ENCODE assay signal across 1 cellular context in the genomic region with DNA sequence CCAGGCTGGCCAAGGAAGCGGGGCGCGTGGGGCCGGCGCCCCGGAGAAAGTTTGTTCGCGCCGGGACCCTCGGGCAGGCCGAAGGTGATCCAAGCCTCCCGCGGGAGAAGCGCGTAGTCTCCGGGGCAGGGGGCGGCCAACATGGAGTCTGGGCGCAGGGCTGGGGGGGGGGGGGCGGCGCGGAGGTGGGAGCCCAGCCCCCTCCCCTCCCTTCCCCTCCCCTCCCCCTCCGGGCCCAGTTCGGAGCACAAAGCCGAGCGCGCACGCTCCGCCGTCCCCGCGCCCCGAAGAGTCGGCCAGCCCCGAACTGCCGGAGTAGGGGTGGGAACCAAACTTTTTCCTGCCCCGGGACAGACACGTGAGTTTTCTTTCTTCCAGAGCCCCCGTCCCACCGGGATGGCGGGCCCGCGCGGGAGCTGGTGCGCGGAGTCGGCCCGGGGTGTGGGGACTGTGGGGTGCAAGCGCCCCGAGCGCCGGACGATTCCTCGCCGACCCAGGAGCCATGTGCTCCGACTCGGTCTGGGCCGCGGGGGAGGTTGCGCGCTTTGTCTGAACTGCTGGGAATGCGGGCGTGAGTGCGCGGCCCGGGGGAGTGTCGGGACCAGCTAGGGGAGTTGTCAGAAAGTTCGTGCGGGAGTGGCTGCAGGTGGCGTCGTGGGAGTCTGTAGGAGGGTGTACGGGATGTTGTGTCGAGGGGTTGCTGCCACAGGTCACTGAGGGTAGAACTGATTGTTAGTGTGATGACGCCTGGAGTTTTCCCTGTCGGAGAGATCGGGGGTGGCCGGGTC.
TF ChIP-seq lines count a peak whose summit lies in the region.

No MANE protein-coding gene starts in this region.

TF ChIP-seq in HepG2, 621 proteins besides CTCF, POLR2A, EP300 and RAD21 (continued from another document and continues in another):
- TF ChIP-seq ZNF564 (CRISPR knock-in tag; IDR thresholded peaks at IDR 0.05), result no peak; the same call in 1 of the 2 replicates
- peak; percentile 90; the same call in 1 of the 2 replicates for TF ChIP-seq ZIK1 (CRISPR knock-in tag; IDR thresholded peaks at IDR 0.05; ENCODE audit: borderline replicate concordance, low read depth)
- no peak for TF ChIP-seq ZNF3 (CRISPR knock-in tag; IDR thresholded peaks at IDR 0.05)
- no peak; the same call in 1 of the 2 replicates for TF ChIP-seq ISX (CRISPR knock-in tag; conservative IDR thresholded peaks at IDR 0.05)
- peak; percentile 94; the same call in 1 of the 2 replicates for TF ChIP-seq ZNF776 (CRISPR knock-in tag; IDR thresholded peaks at IDR 0.05)
- peak; percentile 63; the same call in 1 of the 2 replicates for TF ChIP-seq MIER3 (CRISPR knock-in tag; IDR thresholded peaks at IDR 0.05; ENCODE audit: borderline replicate concordance)
- TF ChIP-seq ZNF569 (CRISPR knock-in tag; IDR thresholded peaks at IDR 0.05; ENCODE audit: borderline replicate concordance), result no peak
- TF ChIP-seq, protein P1, sequence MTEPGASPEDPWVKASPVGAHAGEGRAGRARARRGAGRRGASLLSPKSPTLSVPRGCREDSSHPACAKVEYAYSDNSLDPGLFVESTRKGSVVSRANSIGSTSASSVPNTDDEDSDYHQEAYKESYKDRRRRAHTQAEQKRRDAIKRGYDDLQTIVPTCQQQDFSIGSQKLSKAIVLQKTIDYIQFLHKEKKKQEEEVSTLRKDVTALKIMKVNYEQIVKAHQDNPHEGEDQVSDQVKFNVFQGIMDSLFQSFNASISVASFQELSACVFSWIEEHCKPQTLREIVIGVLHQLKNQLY (CRISPR knock-in tag; IDR thresholded peaks at IDR 0.05), result no peak; the same call in 1 of the 2 replicates
- peak in 1 of 2 experiments; percentile 70; a peak in 1 of 4 replicates for TF ChIP-seq KLF16 (CRISPR knock-in tag; IDR thresholded peaks at IDR 0.05)
- TF ChIP-seq SNRNP70 (IDR thresholded peaks at IDR 0.05; ENCODE audit: low read depth, low read length), result no peak
- TF ChIP-seq SKI (IDR thresholded peaks at IDR 0.05; ENCODE audit: partially characterized antibody), result peak; percentile 49
- TF ChIP-seq MTF1 (CRISPR knock-in tag; IDR thresholded peaks at IDR 0.05), result no peak; the same call in 1 of the 2 replicates
- peak; percentile 56; the same call in 1 of the 2 replicates for TF ChIP-seq ZBTB7A (CRISPR knock-in tag; IDR thresholded peaks at IDR 0.05)
- TF ChIP-seq, protein P2, sequence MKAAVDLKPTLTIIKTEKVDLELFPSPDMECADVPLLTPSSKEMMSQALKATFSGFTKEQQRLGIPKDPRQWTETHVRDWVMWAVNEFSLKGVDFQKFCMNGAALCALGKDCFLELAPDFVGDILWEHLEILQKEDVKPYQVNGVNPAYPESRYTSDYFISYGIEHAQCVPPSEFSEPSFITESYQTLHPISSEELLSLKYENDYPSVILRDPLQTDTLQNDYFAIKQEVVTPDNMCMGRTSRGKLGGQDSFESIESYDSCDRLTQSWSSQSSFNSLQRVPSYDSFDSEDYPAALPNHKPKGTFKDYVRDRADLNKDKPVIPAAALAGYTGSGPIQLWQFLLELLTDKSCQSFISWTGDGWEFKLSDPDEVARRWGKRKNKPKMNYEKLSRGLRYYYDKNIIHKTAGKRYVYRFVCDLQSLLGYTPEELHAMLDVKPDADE (CRISPR knock-in tag; IDR thresholded peaks at IDR 0.05), result no peak
- no peak for TF ChIP-seq THYN1 (CRISPR knock-in tag; IDR thresholded peaks at IDR 0.05; ENCODE audit: borderline replicate concordance, low read depth)
- no peak; the same call in 1 of the 2 replicates for TF ChIP-seq TOE1 (CRISPR knock-in tag; IDR thresholded peaks at IDR 0.05)
- no peak for TF ChIP-seq MAFK (conservative IDR thresholded peaks at IDR 0.05 in 1 of 2, IDR thresholded peaks at IDR 0.05 in 1 of 2; ENCODE audit: low read length in 2 of 2)
- TF ChIP-seq HNRNPK (IDR thresholded peaks at IDR 0.05; ENCODE audit: low read depth, low read length, poor library complexity, severe bottlenecking), result peak; percentile 95
- no peak for TF ChIP-seq CENPT (CRISPR knock-in tag; IDR thresholded peaks at IDR 0.05; ENCODE audit: low read depth)
- no peak for TF ChIP-seq ZNF354B (CRISPR knock-in tag; IDR thresholded peaks at IDR 0.05)
- peak; percentile 22; the same call in 1 of the 2 replicates for TF ChIP-seq TSC22D2 (CRISPR knock-in tag; IDR thresholded peaks at IDR 0.05; ENCODE audit: borderline replicate concordance)
- TF ChIP-seq ZSCAN29 (CRISPR knock-in tag; conservative IDR thresholded peaks at IDR 0.05), result no peak
- TF ChIP-seq SPEN (CRISPR knock-in tag; IDR thresholded peaks at IDR 0.05; ENCODE audit: low read depth), result peak; percentile 17; the same call in 1 of the 2 replicates
- TF ChIP-seq HNF4G (IDR thresholded peaks at IDR 0.05; ENCODE audit: borderline replicate concordance, low read depth, low read length), result no peak
- no peak for TF ChIP-seq HNF4G (CRISPR knock-in tag; IDR thresholded peaks at IDR 0.05; ENCODE audit: borderline replicate concordance, low read depth)
- TF ChIP-seq, protein P3, sequence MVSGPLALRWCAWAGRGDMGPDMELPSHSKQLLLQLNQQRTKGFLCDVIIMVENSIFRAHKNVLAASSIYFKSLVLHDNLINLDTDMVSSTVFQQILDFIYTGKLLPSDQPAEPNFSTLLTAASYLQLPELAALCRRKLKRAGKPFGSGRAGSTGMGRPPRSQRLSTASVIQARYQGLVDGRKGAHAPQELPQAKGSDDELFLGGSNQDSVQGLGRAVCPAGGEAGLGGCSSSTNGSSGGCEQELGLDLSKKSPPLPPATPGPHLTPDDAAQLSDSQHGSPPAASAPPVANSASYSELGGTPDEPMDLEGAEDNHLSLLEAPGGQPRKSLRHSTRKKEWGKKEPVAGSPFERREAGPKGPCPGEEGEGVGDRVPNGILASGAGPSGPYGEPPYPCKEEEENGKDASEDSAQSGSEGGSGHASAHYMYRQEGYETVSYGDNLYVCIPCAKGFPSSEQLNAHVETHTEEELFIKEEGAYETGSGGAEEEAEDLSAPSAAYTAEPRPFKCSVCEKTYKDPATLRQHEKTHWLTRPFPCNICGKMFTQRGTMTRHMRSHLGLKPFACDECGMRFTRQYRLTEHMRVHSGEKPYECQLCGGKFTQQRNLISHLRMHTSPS (CRISPR knock-in tag; IDR thresholded peaks at IDR 0.05; ENCODE audit: low read depth), result 0 out of 2 replicates have a peak, but pooled peaks have one; percentile 51
- TF ChIP-seq, protein P4, sequence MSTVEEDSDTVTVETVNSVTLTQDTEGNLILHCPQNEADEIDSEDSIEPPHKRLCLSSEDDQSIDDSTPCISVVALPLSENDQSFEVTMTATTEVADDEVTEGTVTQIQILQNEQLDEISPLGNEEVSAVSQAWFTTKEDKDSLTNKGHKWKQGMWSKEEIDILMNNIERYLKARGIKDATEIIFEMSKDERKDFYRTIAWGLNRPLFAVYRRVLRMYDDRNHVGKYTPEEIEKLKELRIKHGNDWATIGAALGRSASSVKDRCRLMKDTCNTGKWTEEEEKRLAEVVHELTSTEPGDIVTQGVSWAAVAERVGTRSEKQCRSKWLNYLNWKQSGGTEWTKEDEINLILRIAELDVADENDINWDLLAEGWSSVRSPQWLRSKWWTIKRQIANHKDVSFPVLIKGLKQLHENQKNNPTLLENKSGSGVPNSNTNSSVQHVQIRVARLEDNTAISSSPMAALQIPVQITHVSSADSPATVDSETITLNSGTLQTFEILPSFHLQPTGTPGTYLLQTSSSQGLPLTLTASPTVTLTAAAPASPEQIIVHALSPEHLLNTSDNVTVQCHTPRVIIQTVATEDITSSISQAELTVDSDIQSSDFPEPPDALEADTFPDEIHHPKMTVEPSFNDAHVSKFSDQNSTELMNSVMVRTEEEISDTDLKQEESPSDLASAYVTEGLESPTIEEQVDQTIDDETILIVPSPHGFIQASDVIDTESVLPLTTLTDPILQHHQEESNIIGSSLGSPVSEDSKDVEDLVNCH (CRISPR knock-in tag; IDR thresholded peaks at IDR 0.05), result peak; percentile 89
- TF ChIP-seq, protein P5, sequence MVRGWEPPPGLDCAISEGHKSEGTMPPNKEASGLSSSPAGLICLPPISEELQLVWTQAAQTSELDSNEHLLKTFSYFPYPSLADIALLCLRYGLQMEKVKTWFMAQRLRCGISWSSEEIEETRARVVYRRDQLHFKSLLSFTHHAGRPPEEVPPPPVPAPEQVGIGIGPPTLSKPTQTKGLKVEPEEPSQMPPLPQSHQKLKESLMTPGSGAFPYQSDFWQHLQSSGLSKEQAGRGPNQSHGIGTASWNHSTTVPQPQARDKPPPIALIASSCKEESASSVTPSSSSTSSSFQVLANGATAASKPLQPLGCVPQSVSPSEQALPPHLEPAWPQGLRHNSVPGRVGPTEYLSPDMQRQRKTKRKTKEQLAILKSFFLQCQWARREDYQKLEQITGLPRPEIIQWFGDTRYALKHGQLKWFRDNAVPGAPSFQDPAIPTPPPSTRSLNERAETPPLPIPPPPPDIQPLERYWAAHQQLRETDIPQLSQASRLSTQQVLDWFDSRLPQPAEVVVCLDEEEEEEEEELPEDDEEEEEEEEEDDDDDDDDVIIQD (CRISPR knock-in tag; IDR thresholded peaks at IDR 0.05; ENCODE audit: low read depth), result peak; percentile 31; the same call in 1 of the 2 replicates
- TF ChIP-seq, protein P6, sequence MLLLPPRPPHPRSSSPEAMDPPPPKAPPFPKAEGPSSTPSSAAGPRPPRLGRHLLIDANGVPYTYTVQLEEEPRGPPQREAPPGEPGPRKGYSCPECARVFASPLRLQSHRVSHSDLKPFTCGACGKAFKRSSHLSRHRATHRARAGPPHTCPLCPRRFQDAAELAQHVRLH (CRISPR knock-in tag; IDR thresholded peaks at IDR 0.05; ENCODE audit: borderline replicate concordance, low read depth), result no peak; the same call in 1 of the 2 replicates
- no peak for TF ChIP-seq PHF20 (CRISPR knock-in tag; IDR thresholded peaks at IDR 0.05)
- no peak; the same call in 1 of the 2 replicates for TF ChIP-seq ZNF75D (CRISPR knock-in tag; IDR thresholded peaks at IDR 0.05; ENCODE audit: borderline replicate concordance)
- no peak for TF ChIP-seq HNRNPL (IDR thresholded peaks at IDR 0.05; ENCODE audit: low read depth, low read length)
- TF ChIP-seq ZNF432 (CRISPR knock-in tag; IDR thresholded peaks at IDR 0.05; ENCODE audit: borderline replicate concordance), result no peak
- TF ChIP-seq ZBTB21 (CRISPR knock-in tag; IDR thresholded peaks at IDR 0.05), result no peak
- TF ChIP-seq ATF1 (CRISPR knock-in tag; IDR thresholded peaks at IDR 0.05), result no peak
- TF ChIP-seq, protein P7, sequence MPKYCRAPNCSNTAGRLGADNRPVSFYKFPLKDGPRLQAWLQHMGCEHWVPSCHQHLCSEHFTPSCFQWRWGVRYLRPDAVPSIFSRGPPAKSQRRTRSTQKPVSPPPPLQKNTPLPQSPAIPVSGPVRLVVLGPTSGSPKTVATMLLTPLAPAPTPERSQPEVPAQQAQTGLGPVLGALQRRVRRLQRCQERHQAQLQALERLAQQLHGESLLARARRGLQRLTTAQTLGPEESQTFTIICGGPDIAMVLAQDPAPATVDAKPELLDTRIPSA (CRISPR knock-in tag; IDR thresholded peaks at IDR 0.05; ENCODE audit: borderline replicate concordance), result peak; percentile 65; the same call in 1 of the 2 replicates
- TF ChIP-seq, protein P8, sequence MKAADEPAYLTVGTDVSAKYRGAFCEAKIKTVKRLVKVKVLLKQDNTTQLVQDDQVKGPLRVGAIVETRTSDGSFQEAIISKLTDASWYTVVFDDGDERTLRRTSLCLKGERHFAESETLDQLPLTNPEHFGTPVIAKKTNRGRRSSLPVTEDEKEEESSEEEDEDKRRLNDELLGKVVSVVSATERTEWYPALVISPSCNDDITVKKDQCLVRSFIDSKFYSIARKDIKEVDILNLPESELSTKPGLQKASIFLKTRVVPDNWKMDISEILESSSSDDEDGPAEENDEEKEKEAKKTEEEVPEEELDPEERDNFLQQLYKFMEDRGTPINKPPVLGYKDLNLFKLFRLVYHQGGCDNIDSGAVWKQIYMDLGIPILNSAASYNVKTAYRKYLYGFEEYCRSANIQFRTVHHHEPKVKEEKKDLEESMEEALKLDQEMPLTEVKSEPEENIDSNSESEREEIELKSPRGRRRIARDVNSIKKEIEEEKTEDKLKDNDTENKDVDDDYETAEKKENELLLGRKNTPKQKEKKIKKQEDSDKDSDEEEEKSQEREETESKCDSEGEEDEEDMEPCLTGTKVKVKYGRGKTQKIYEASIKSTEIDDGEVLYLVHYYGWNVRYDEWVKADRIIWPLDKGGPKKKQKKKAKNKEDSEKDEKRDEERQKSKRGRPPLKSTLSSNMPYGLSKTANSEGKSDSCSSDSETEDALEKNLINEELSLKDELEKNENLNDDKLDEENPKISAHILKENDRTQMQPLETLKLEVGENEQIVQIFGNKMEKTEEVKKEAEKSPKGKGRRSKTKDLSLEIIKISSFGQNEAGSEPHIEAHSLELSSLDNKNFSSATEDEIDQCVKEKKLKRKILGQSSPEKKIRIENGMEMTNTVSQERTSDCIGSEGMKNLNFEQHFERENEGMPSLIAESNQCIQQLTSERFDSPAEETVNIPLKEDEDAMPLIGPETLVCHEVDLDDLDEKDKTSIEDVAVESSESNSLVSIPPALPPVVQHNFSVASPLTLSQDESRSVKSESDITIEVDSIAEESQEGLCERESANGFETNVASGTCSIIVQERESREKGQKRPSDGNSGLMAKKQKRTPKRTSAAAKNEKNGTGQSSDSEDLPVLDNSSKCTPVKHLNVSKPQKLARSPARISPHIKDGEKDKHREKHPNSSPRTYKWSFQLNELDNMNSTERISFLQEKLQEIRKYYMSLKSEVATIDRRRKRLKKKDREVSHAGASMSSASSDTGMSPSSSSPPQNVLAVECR (CRISPR knock-in tag; IDR thresholded peaks at IDR 0.05; ENCODE audit: borderline replicate concordance), result peak; percentile 75
- TF ChIP-seq, protein P9, sequence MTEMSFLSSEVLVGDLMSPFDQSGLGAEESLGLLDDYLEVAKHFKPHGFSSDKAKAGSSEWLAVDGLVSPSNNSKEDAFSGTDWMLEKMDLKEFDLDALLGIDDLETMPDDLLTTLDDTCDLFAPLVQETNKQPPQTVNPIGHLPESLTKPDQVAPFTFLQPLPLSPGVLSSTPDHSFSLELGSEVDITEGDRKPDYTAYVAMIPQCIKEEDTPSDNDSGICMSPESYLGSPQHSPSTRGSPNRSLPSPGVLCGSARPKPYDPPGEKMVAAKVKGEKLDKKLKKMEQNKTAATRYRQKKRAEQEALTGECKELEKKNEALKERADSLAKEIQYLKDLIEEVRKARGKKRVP (CRISPR knock-in tag; IDR thresholded peaks at IDR 0.05), result peak in 1 of 2 experiments; percentile 70; a peak in 2 of 4 replicates
- peak; percentile 82; the same call in 1 of the 2 replicates for TF ChIP-seq SIN3A (IDR thresholded peaks at IDR 0.05; ENCODE audit: borderline replicate concordance, low read depth, low read length)
- peak; percentile 98 for TF ChIP-seq ZNF607 (CRISPR knock-in tag; IDR thresholded peaks at IDR 0.05; ENCODE audit: borderline replicate concordance)
- no peak for TF ChIP-seq ZFP36 (IDR thresholded peaks at IDR 0.05; ENCODE audit: borderline replicate concordance, low read depth, low read length, partially characterized antibody)
- TF ChIP-seq NONO (IDR thresholded peaks at IDR 0.05), result no peak
- TF ChIP-seq NONO (CRISPR knock-in tag; conservative IDR thresholded peaks at IDR 0.05), result peak; percentile 87
- TF ChIP-seq MEF2D (CRISPR knock-in tag; IDR thresholded peaks at IDR 0.05), result peak; percentile 52; the same call in 1 of the 2 replicates
- TF ChIP-seq CHD4 (IDR thresholded peaks at IDR 0.05; ENCODE audit: borderline replicate concordance, low read length), result no peak
- no peak for TF ChIP-seq ZNF282 (IDR thresholded peaks at IDR 0.05; ENCODE audit: partially characterized antibody)
- peak; percentile 83 for TF ChIP-seq AKAP8 (CRISPR knock-in tag; IDR thresholded peaks at IDR 0.05)
- no peak for TF ChIP-seq ZNF264 (CRISPR knock-in tag; IDR thresholded peaks at IDR 0.05)
- no peak; the same call in 1 of the 2 replicates for TF ChIP-seq RFXANK (CRISPR knock-in tag; IDR thresholded peaks at IDR 0.05)
